8 cellular contexts compared by ENCODE assay signal in genomic region chr3:50268703-50269451, GRCh38. TPM values are rescaled to one million over a fixed set of nuclear protein-coding genes. Genes with fewer than 3 reads are reported as not detected.
DNase-seq lines count a peak whose midpoint lies in the region; ATAC-seq and TF ChIP-seq lines count a peak whose summit lies in the region.

Gene SEMA3B (plus strand): TSS chr3:50269147. CDS start chr3:50269241, 94 bp downstream.

- peak within 1 kb of the TSS; percentile 88 to 91 for H3K9ac ChIP-seq in colonic mucosa (ENCODE audit: low read depth in 2 of 2, low read length in 2 of 2)

- H3K9me3 ChIP-seq in colonic mucosa (no peaks in the 10 kb centered on the region), transverse colon (no peaks in the 10 kb centered on the region)

- H3K4me1 ChIP-seq in colonic mucosa (peaks cover 25% of the 10 kb centered on the region), transverse colon (peaks cover 58 to 87% (median 66%) of the 10 kb centered on the region in 4 donors)

- in situ Hi-C loops in transverse colon (cut with MboI; ENCODE audit: low pct_ligation_motif_present in 1 of 4, low pct_unique_long_range_greater_than_20kb in 1 of 4, low sequenced_read_pairs in 3 of 4), result no loop called here

- 28% methylated on average over 11 of the region's 21 CpGs; no CpG with 5 or more reads in 1 of the 2 donors for WGBS in transverse colon (ENCODE audit: low coverage in 1 of 2), 2 donors

- H3K27ac ChIP-seq in colonic mucosa (peak within 1 kb of the TSS; percentile 85), transverse colon (peak within 1 kb of the TSS; percentile 85 to 96 (median 88))

- intact Hi-C loops in colonic mucosa (cut with DNase I), result no loop called here
- intact Hi-C loops in transverse colon (cut with DNase I; ENCODE audit: low total_unique reads), result no loop called here

- peak within 1 kb of the TSS; percentile 35 for H3K4me3 ChIP-seq in colonic mucosa
- peak within 1 kb of the TSS; percentile 14 to 48 (median 32) for H3K4me3 ChIP-seq in transverse colon

- peak; percentile 5 for TF ChIP-seq EP300 in transverse colon (IDR thresholded peaks at IDR 0.05; ENCODE audit: low read depth)

- no peak for TF ChIP-seq CTCF in colonic mucosa (IDR thresholded peaks at IDR 0.05)
- no peak for TF ChIP-seq CTCF in transverse colon (IDR thresholded peaks at IDR 0.05)

- DNase-seq in HuH-7 (ENCODE audit: low spot score) (peak; percentile 66), colonic mucosa (peak; percentile 88), medulla oblongata (ENCODE audit: extremely low spot score) (peak; percentile 70), transverse colon (peak; percentile 89), SHP77 (lab: John Stamatoyannopoulos, UW) (no peak), NCI-H2227 (lab: John Stamatoyannopoulos, UW; ENCODE audit: unreplicated experiment) (no peak)
- no peak for DNase-seq in activated naive CD4-positive, alpha-beta T cell treated with anti-CD3 and anti-CD28 coated beads, Interleukin-2, amount 50 U/mL, for 16 hours

- no peaks in the 10 kb centered on the region for H3K36me3 ChIP-seq in colonic mucosa
- H3K36me3 ChIP-seq in transverse colon, result no peaks in the 10 kb centered on the region

- H3K27me3 ChIP-seq in colonic mucosa (peaks cover 4% of the 10 kb centered on the region), transverse colon (peaks cover 6% of the 10 kb centered on the region)

- TF ChIP-seq POLR2A in transverse colon (IDR thresholded peaks at IDR 0.05), result peak; percentile 79

- ATAC-seq in GM19324 (IDR thresholded peaks at IDR 0.05; ENCODE audit: low FRiP score, unreplicated experiment), result no peak

RNA-seq across cellular contexts. Expression of gene SEMA3B, which starts in this region (rescaled TPM):
- 10 to 100 TPM; 51.6 to 57.0 TPM for total RNA-seq in colonic mucosa
- total RNA-seq in transverse colon, result 100 to 1,000 TPM in 2 of 4 donors, 10 to 100 TPM in 2; 59.5 to 423 (median 122) TPM

Comparison
In these comparisons a context has a peak if more than half of its experiments do, and no peak if none do; other contexts are left out.
1. DNase-seq: peak in HuH-7 (single experiment), colonic mucosa (single experiment), medulla oblongata (single experiment) and transverse colon (single experiment); none in SHP77 (0 of 2), NCI-H2227 (single experiment) and activated naive CD4-positive, alpha-beta T cell treated with anti-CD3 and anti-CD28 coated beads, Interleukin-2, amount 50 U/mL, for 16 hours (single experiment).